Comparison of ENCODE assay signal across 22 cellular contexts in the genomic region with DNA sequence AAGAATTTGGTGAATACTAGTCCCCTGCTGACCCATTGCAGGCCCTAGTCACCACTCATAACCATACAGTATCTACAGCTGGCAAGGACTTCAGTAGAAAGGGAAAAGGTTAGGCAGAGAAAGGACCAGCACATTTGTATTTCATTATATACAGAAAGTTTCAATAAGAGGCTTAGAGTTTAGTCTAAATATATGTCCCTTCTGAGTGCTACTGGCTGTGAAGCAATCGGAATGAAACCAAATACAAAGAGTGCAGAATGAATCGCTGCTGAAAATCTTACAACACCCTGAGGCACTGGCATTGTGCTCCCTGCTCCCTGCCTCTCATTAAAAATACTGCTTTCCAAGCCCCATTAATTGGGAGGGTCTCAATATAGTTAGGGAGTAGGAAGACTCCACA.
"Had no signal": no experiment of that assay in that cellular context is flagged by ENCODE, and none has a peak within 500 bp of the region (broad histone marks: within the 10 kb centered on the region; RNA-seq: fewer than 3 reads in every experiment).

No MANE protein-coding gene starts in this region.

- H3K4me3 ChIP-seq: SJSA1 had no signal

- ATAC-seq: HepG2 had no signal

- H3K27ac ChIP-seq: HL-60, SJSA1 had no signal

- H3K9me3 ChIP-seq: SJSA1, SK-N-SH had no signal

- H3K36me3 ChIP-seq: SJSA1 had no signal

- H3K9ac ChIP-seq: SK-N-SH had no signal

- H3K4me2 ChIP-seq: SK-N-SH had no signal

- H3K4me1 ChIP-seq: SJSA1 had no signal

- DNase-seq: Karpas-422, KG1, MM.1S, NCI-H1092 treated with DMSO at 0.1 percent for 48 hours, NCI-H1436, NCI-H187, NCI-H2029, NCI-H2081 treated with DMSO at 0.1 percent for 48 hours, NCI-H226, NCI-H446, NCI-H510A, NCI-H524 treated with DMSO at 0.1 percent for 48 hours, NCI-H69, NCI-H774, Right ventricle myocardium superior, RPMI8226, SIG-M5, SK-N-SH, T-helper 1 cell had no signal
